Comparison of ENCODE assay signal across 2 cellular contexts in genomic region chr16:58196898-58197313, GRCh38.
TF ChIP-seq lines count a peak whose summit lies in the region.

No MANE protein-coding gene starts in this region.

TF ChIP-seq in IMR-90, 13 proteins besides CTCF, POLR2A, EP300 and RAD21:
- TF ChIP-seq CEBPB (IDR thresholded peaks at IDR 0.05; ENCODE audit: low read depth, low read length) (no peak), ELK1 (IDR thresholded peaks at IDR 0.05; ENCODE audit: borderline replicate concordance, low read depth, low read length) (no peak), RCOR1 (IDR thresholded peaks at IDR 0.05; ENCODE audit: insufficient replicate concordance, low read length) (no peak), RFX5 (IDR thresholded peaks at IDR 0.05; ENCODE audit: low read depth, low read length) (no peak), MAZ (IDR thresholded peaks at IDR 0.05; ENCODE audit: borderline replicate concordance, low read depth, low read length) (no peak), USF2 (IDR thresholded peaks at IDR 0.05; ENCODE audit: low read depth, low read length) (no peak), CHD1 (IDR thresholded peaks at IDR 0.05; ENCODE audit: low read depth, low read length) (no peak), SMC3 (IDR thresholded peaks at IDR 0.05; ENCODE audit: low read depth, low read length) (no peak), MAFK (IDR thresholded peaks at IDR 0.05; ENCODE audit: low read depth, low read length) (no peak), FOS (IDR thresholded peaks at IDR 0.05; ENCODE audit: low read depth, low read length) (no peak), NFE2L2 (IDR thresholded peaks at IDR 0.05; ENCODE audit: low read depth, low read length) (no peak), BHLHE40 (IDR thresholded peaks at IDR 0.05; ENCODE audit: low read depth, low read length) (no peak), MXI1 (IDR thresholded peaks at IDR 0.05; ENCODE audit: borderline replicate concordance, low read depth, low read length) (no peak)

TF ChIP-seq in HepG2, 621 proteins besides CTCF, POLR2A, EP300 and RAD21:
- TF ChIP-seq SP2 (CRISPR knock-in tag; IDR thresholded peaks at IDR 0.05): no peak
- no peak for TF ChIP-seq RORA (CRISPR knock-in tag; IDR thresholded peaks at IDR 0.05)
- TF ChIP-seq BRCA1 (CRISPR knock-in tag; IDR thresholded peaks at IDR 0.05): no peak
- TF ChIP-seq KLF6 (CRISPR knock-in tag; IDR thresholded peaks at IDR 0.05): no peak
- TF ChIP-seq, protein P1, sequence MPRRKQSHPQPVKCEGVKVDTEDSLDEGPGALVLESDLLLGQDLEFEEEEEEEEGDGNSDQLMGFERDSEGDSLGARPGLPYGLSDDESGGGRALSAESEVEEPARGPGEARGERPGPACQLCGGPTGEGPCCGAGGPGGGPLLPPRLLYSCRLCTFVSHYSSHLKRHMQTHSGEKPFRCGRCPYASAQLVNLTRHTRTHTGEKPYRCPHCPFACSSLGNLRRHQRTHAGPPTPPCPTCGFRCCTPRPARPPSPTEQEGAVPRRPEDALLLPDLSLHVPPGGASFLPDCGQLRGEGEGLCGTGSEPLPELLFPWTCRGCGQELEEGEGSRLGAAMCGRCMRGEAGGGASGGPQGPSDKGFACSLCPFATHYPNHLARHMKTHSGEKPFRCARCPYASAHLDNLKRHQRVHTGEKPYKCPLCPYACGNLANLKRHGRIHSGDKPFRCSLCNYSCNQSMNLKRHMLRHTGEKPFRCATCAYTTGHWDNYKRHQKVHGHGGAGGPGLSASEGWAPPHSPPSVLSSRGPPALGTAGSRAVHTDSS (CRISPR knock-in tag; conservative IDR thresholded peaks at IDR 0.05): no peak
- no peak for TF ChIP-seq SKIL (CRISPR knock-in tag; IDR thresholded peaks at IDR 0.05; ENCODE audit: borderline replicate concordance)
- TF ChIP-seq CREB1 (IDR thresholded peaks at IDR 0.05): peak; percentile 83
- TF ChIP-seq CREB1 (CRISPR knock-in tag; IDR thresholded peaks at IDR 0.05): no peak
- TF ChIP-seq CBFB (CRISPR knock-in tag; IDR thresholded peaks at IDR 0.05): no peak
- no peak for TF ChIP-seq MAZ (IDR thresholded peaks at IDR 0.05; ENCODE audit: borderline replicate concordance, low read depth, low read length)
- no peak for TF ChIP-seq MAZ (CRISPR knock-in tag; IDR thresholded peaks at IDR 0.05; ENCODE audit: low read depth)
- 0 out of 2 replicates have a peak, but pooled peaks have one; percentile 12 for TF ChIP-seq AHDC1 (CRISPR knock-in tag; IDR thresholded peaks at IDR 0.05; ENCODE audit: borderline replicate concordance)
- no peak for TF ChIP-seq FOXK2 (IDR thresholded peaks at IDR 0.05)
- no peak for TF ChIP-seq NR3C1 (CRISPR knock-in tag; IDR thresholded peaks at IDR 0.05)
- no peak for TF ChIP-seq ZNF24 (IDR thresholded peaks at IDR 0.05)
- TF ChIP-seq IRX3 (CRISPR knock-in tag; IDR thresholded peaks at IDR 0.05; ENCODE audit: borderline replicate concordance, low read depth): 0 out of 2 replicates have a peak, but pooled peaks have one; percentile 29
- TF ChIP-seq, protein P2, sequence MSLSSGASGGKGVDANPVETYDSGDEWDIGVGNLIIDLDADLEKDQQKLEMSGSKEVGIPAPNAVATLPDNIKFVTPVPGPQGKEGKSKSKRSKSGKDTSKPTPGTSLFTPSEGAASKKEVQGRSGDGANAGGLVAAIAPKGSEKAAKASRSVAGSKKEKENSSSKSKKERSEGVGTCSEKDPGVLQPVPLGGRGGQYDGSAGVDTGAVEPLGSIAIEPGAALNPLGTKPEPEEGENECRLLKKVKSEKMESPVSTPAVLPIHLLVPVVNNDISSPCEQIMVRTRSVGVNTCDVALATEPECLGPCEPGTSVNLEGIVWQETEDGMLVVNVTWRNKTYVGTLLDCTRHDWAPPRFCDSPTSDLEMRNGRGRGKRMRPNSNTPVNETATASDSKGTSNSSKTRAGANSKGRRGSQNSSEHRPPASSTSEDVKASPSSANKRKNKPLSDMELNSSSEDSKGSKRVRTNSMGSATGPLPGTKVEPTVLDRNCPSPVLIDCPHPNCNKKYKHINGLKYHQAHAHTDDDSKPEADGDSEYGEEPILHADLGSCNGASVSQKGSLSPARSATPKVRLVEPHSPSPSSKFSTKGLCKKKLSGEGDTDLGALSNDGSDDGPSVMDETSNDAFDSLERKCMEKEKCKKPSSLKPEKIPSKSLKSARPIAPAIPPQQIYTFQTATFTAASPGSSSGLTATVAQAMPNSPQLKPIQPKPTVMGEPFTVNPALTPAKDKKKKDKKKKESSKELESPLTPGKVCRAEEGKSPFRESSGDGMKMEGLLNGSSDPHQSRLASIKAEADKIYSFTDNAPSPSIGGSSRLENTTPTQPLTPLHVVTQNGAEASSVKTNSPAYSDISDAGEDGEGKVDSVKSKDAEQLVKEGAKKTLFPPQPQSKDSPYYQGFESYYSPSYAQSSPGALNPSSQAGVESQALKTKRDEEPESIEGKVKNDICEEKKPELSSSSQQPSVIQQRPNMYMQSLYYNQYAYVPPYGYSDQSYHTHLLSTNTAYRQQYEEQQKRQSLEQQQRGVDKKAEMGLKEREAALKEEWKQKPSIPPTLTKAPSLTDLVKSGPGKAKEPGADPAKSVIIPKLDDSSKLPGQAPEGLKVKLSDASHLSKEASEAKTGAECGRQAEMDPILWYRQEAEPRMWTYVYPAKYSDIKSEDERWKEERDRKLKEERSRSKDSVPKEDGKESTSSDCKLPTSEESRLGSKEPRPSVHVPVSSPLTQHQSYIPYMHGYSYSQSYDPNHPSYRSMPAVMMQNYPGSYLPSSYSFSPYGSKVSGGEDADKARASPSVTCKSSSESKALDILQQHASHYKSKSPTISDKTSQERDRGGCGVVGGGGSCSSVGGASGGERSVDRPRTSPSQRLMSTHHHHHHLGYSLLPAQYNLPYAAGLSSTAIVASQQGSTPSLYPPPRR (CRISPR knock-in tag; IDR thresholded peaks at IDR 0.05; ENCODE audit: borderline replicate concordance): no peak
- TF ChIP-seq ZNF605 (CRISPR knock-in tag; IDR thresholded peaks at IDR 0.05): no peak
- TF ChIP-seq ZNF12 (CRISPR knock-in tag; IDR thresholded peaks at IDR 0.05): no peak
- TF ChIP-seq KMT2B (CRISPR knock-in tag; IDR thresholded peaks at IDR 0.05): no peak
- no peak for TF ChIP-seq GRHL1 (CRISPR knock-in tag; conservative IDR thresholded peaks at IDR 0.05)
- TF ChIP-seq ZNF501 (CRISPR knock-in tag; IDR thresholded peaks at IDR 0.05): 0 out of 2 replicates have a peak, but pooled peaks have one; percentile 33
- no peak for TF ChIP-seq ZNF337 (CRISPR knock-in tag; IDR thresholded peaks at IDR 0.05; ENCODE audit: borderline replicate concordance, low read depth)
- TF ChIP-seq ZNF383 (CRISPR knock-in tag; IDR thresholded peaks at IDR 0.05; ENCODE audit: borderline replicate concordance): no peak
- no peak for TF ChIP-seq ZNF616 (CRISPR knock-in tag; IDR thresholded peaks at IDR 0.05; ENCODE audit: low read depth)
- no peak for TF ChIP-seq ZFP36 (IDR thresholded peaks at IDR 0.05; ENCODE audit: borderline replicate concordance, low read depth, low read length, partially characterized antibody)
- TF ChIP-seq FOXK1 (CRISPR knock-in tag; IDR thresholded peaks at IDR 0.05; ENCODE audit: borderline replicate concordance, low read depth): no peak
- TF ChIP-seq ZBTB21 (CRISPR knock-in tag; IDR thresholded peaks at IDR 0.05): peak; percentile 53; the same call in 1 of the 2 replicates
- no peak for TF ChIP-seq ZNF773 (CRISPR knock-in tag; IDR thresholded peaks at IDR 0.05; ENCODE audit: borderline replicate concordance)
- no peak for TF ChIP-seq NR2C2 (CRISPR knock-in tag; IDR thresholded peaks at IDR 0.05; ENCODE audit: borderline replicate concordance)
- no peak for TF ChIP-seq STAT5B (CRISPR knock-in tag; IDR thresholded peaks at IDR 0.05)
- TF ChIP-seq PCBP1 (IDR thresholded peaks at IDR 0.05; ENCODE audit: borderline replicate concordance, low read depth, low read length): no peak
- TF ChIP-seq SRSF1 (optimal IDR thresholded peaks at IDR 0.05; ENCODE audit: low read depth, low read length): no peak
- no peak for TF ChIP-seq ZNF564 (CRISPR knock-in tag; IDR thresholded peaks at IDR 0.05)
- TF ChIP-seq ETV5 (CRISPR knock-in tag; IDR thresholded peaks at IDR 0.05; ENCODE audit: borderline replicate concordance): no peak
- TF ChIP-seq GABPB1 (CRISPR knock-in tag; IDR thresholded peaks at IDR 0.05): no peak
- no peak for TF ChIP-seq ISL2 (CRISPR knock-in tag; IDR thresholded peaks at IDR 0.05)
- no peak for TF ChIP-seq ZFP1 (CRISPR knock-in tag; IDR thresholded peaks at IDR 0.05)
- TF ChIP-seq, protein P3, sequence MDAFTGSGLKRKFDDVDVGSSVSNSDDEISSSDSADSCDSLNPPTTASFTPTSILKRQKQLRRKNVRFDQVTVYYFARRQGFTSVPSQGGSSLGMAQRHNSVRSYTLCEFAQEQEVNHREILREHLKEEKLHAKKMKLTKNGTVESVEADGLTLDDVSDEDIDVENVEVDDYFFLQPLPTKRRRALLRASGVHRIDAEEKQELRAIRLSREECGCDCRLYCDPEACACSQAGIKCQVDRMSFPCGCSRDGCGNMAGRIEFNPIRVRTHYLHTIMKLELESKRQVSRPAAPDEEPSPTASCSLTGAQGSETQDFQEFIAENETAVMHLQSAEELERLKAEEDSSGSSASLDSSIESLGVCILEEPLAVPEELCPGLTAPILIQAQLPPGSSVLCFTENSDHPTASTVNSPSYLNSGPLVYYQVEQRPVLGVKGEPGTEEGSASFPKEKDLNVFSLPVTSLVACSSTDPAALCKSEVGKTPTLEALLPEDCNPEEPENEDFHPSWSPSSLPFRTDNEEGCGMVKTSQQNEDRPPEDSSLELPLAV (CRISPR knock-in tag; conservative IDR thresholded peaks at IDR 0.05; ENCODE audit: low read depth): no peak
- no peak for TF ChIP-seq ATF5 (CRISPR knock-in tag; IDR thresholded peaks at IDR 0.05; ENCODE audit: low read depth)
- no peak for TF ChIP-seq FOSL2 (CRISPR knock-in tag; IDR thresholded peaks at IDR 0.05)
- no peak for TF ChIP-seq ZNF777 (CRISPR knock-in tag; IDR thresholded peaks at IDR 0.05)
- 0 out of 2 replicates have a peak, but pooled peaks have one; percentile 1 for TF ChIP-seq ZFY (CRISPR knock-in tag; IDR thresholded peaks at IDR 0.05)
- TF ChIP-seq RFXANK (CRISPR knock-in tag; IDR thresholded peaks at IDR 0.05): no peak
- no peak for TF ChIP-seq ZC3H13 (CRISPR knock-in tag; IDR thresholded peaks at IDR 0.05)
- no peak for TF ChIP-seq ARHGAP35 (CRISPR knock-in tag; IDR thresholded peaks at IDR 0.05; ENCODE audit: borderline replicate concordance)
